11 cellular contexts compared by ENCODE assay signal in genomic region chr18:36769611-36770314, GRCh38. TPM values are rescaled to one million over a fixed set of nuclear protein-coding genes. Genes with fewer than 3 reads are reported as not detected.
A peak's percentile ranks its signal among the peaks of the same experiment; 100 is the strongest.
DNase-seq lines count a peak whose midpoint lies in the region; FAIRE-seq and TF ChIP-seq lines count a peak whose summit lies in the region.
"Had no signal": no experiment of that assay in that cellular context is flagged by ENCODE, and none has a peak within 500 bp of the region (broad histone marks: within the 10 kb centered on the region; RNA-seq: fewer than 3 reads in every experiment).

No MANE protein-coding gene starts in this region.

- H3K27me3 ChIP-seq in Karpas-422 (ENCODE audit: low read length) (no peaks in the 10 kb centered on the region), parathyroid adenoma (ENCODE audit: control insufficient read depth, insufficient read depth, low read length) (no peaks in the 10 kb centered on the region)
- H3K27me3 ChIP-seq: BLaER1 had no signal

- H3K9me3 ChIP-seq in Karpas-422 (ENCODE audit: low read length) (no peaks in the 10 kb centered on the region), parathyroid adenoma (ENCODE audit: control insufficient read depth, low read length) (no peaks in the 10 kb centered on the region)
- H3K9me3 ChIP-seq: BLaER1 had no signal

- no peak overlapping the region for H3K9ac ChIP-seq in Karpas-422 (ENCODE audit: low read length)
- no peak overlapping the region for H3K9ac ChIP-seq in parathyroid adenoma
- H3K9ac ChIP-seq: BLaER1 had no signal

- H2AFZ ChIP-seq in Karpas-422 (ENCODE audit: low read length) = no peak overlapping the region
- no peak overlapping the region for H2AFZ ChIP-seq in parathyroid adenoma

- H3K4me2 ChIP-seq in Karpas-422 (ENCODE audit: low read depth, low read length, poor library complexity, severe bottlenecking) (no peak overlapping the region), parathyroid adenoma (ENCODE audit: low read length) (no peak overlapping the region)
- H3K4me2 ChIP-seq: BLaER1 had no signal

- H4K20me1 ChIP-seq in Karpas-422 (ENCODE audit: insufficient read depth, low read depth, low read length) = no peaks in the 10 kb centered on the region
- H4K20me1 ChIP-seq: BLaER1 had no signal

- H3K4me1 ChIP-seq in Karpas-422 (ENCODE audit: low read length) (peaks cover 30% of the 10 kb centered on the region), parathyroid adenoma (no peaks in the 10 kb centered on the region)

- DNase-seq in NK-92 treated with Interleukin-12 subunit alpha and Interleukin-12 subunit beta, amount 100 ng/mL, for 24 hours (lab: John Stamatoyannopoulos, UW) = peak; percentile 5
- DNase-seq in NK-92 (lab: John Stamatoyannopoulos, UW; ENCODE audit: unreplicated experiment) (no peak), Karpas-422 (peak; percentile 82), choroid plexus epithelial cell (ENCODE audit: low read depth) (peak; percentile 35), NCI-H1092 (lab: John Stamatoyannopoulos, UW) (no peak), HTR-8/SVneo (ENCODE audit: insufficient read length, low spot score) (no peak), mesenteric fat pad (ENCODE audit: low spot score) (no peak)
- DNase-seq: activated CD8-positive, alpha-beta memory T cell treated with anti-CD3 and anti-CD28 coated beads for 24 hours; NCI-H187 had no signal

- no peak overlapping the region for H3K4me3 ChIP-seq in Karpas-422 (ENCODE audit: low read length)
- H3K4me3 ChIP-seq in choroid plexus epithelial cell (ENCODE audit: low read depth, low read length) = no peak overlapping the region
- no peak overlapping the region for H3K4me3 ChIP-seq in parathyroid adenoma (ENCODE audit: low read depth, low read length)
- H3K4me3 ChIP-seq: BLaER1 had no signal

- peak; percentile 62 for TF ChIP-seq CTCF in choroid plexus epithelial cell (conservative IDR thresholded peaks at IDR 0.05; ENCODE audit: low read depth, low read length)
- TF ChIP-seq CTCF in parathyroid adenoma (IDR thresholded peaks at IDR 0.05) = peak; percentile 17

- H3K79me2 ChIP-seq in Karpas-422 (ENCODE audit: low read length) = no peaks in the 10 kb centered on the region
- H3K79me2 ChIP-seq in parathyroid adenoma = no peaks in the 10 kb centered on the region

- no peaks in the 10 kb centered on the region for H3K9me2 ChIP-seq in Karpas-422 (replicated peaks; ENCODE audit: insufficient read depth, low read length)

- FAIRE-seq in HTR-8/SVneo (lab: Jason Lieb, UNC) = no peak

- H3K27ac ChIP-seq in Karpas-422 (ENCODE audit: low read length) (no peak overlapping the region), parathyroid adenoma (no peak overlapping the region)
- H3K27ac ChIP-seq: BLaER1 had no signal

- peaks cover 5% of the 10 kb centered on the region; the same call in 1 of the 2 replicates for H3K36me3 ChIP-seq in Karpas-422 (ENCODE audit: insufficient read depth, low read length)
- no peaks in the 10 kb centered on the region for H3K36me3 ChIP-seq in parathyroid adenoma (ENCODE audit: control insufficient read depth, insufficient read depth, low read length)
- H3K36me3 ChIP-seq: BLaER1 had no signal

RNA-seq across cellular contexts. Expression of gene TPGS2, which starts 59.0 kb away (rescaled TPM):
- total RNA-seq in Karpas-422 (2014; rRNA removed; shearing (Covaris generic); ENCODE audit: low replicate concordance) = 116 and 160 TPM in 2 replicates
- 72.8 TPM for total RNA-seq in mesenteric fat pad

RNA-seq across cellular contexts. Expression of gene KIAA1328, which starts 59.2 kb away (rescaled TPM):
- total RNA-seq in Karpas-422 (2014; rRNA removed; shearing (Covaris generic); ENCODE audit: low replicate concordance) = 14.0 and 15.5 TPM in 2 replicates
- 8.0 TPM for total RNA-seq in mesenteric fat pad

Comparison
In these comparisons a context has a peak if more than half of its experiments do, and no peak if none do; other contexts are left out.
1. DNase-seq: peak in NK-92 treated with Interleukin-12 subunit alpha and Interleukin-12 subunit beta, amount 100 ng/mL, for 24 hours (single experiment), Karpas-422 (single experiment) and choroid plexus epithelial cell (single experiment); none in NK-92 (single experiment), NCI-H1092 (single experiment), HTR-8/SVneo (single experiment) and mesenteric fat pad (single experiment).